In genomic region chr21:37886726-37887309, GRCh38 we compare ENCODE assay signal across 17 cellular contexts. TPM values are rescaled to one million over a fixed set of nuclear protein-coding genes. Genes with fewer than 3 reads are reported as not detected.
DNase-seq lines count a peak whose midpoint lies in the region; ATAC-seq and TF ChIP-seq lines count a peak whose summit lies in the region.
"Had no signal": no experiment of that assay in that cellular context is flagged by ENCODE, and none has a peak within 500 bp of the region (broad histone marks: within the 10 kb centered on the region; RNA-seq: fewer than 3 reads in every experiment).

No MANE protein-coding gene starts in this region.

- in situ Hi-C loops in Caki2 (cut with HindIII; ENCODE audit: low pct_unique_long_range_greater_than_20kb, low sequenced_read_pairs) = no loop called here

- TF ChIP-seq POLR2A in body of pancreas (IDR thresholded peaks at IDR 0.05) (no peak), esophagus squamous epithelium (IDR thresholded peaks at IDR 0.05) (no peak)

- peak overlapping the region; percentile 47 for H3K27ac Mint-ChIP-seq in osteocyte (ENCODE audit: unreplicated experiment)
- H3K27ac Mint-ChIP-seq: CD8-positive, alpha-beta T cell; HFFc6 had no signal

- no peak for ATAC-seq in body of pancreas
- ATAC-seq: CD8-positive, alpha-beta T cell had no signal

- no peak overlapping the region for H2BK5ac ChIP-seq in mesenchymal stem cell (ENCODE audit: low read depth, low read length, poor library complexity, severe bottlenecking)

- H3K27me3 ChIP-seq in body of pancreas (no peaks in the 10 kb centered on the region), esophagus squamous epithelium (peaks cover 0 to 11% (median 0%) of the 10 kb centered on the region in 4 donors), mesenchymal stem cell (ENCODE audit: control insufficient read depth in 1 of 2, insufficient read depth in 1 of 2, low read length in 2 of 2) (peaks cover 0 to 95% of the 10 kb centered on the region in 2 experiments)

- H2BK15ac ChIP-seq in mesenchymal stem cell (ENCODE audit: low read depth, poor library complexity, severe bottlenecking) = no peak overlapping the region

- no peak overlapping the region for H3K4me3 Mint-ChIP-seq in osteocyte (ENCODE audit: unreplicated experiment)
- H3K4me3 Mint-ChIP-seq: CD14-positive monocyte; CD8-positive, alpha-beta T cell; HFFc6 had no signal

- peaks cover 8% of the 10 kb centered on the region for H3K4me1 Mint-ChIP-seq in osteocyte (ENCODE audit: unreplicated experiment)
- H3K4me1 Mint-ChIP-seq: CD14-positive monocyte had no signal

- CTCF ChIA-PET in HEK293 (lab: Yijun Ruan, JAX) = no interaction called here

- DNase-seq in Caki2 (ENCODE audit: low read depth) (peak; percentile 71), kidney glomerular epithelial cell (lab: John Stamatoyannopoulos, UW) (peak; percentile 28), osteocyte (ENCODE audit: extremely low spot score, unreplicated experiment) (no peak), body of pancreas (no peak), esophagus squamous epithelium (lab: John Stamatoyannopoulos, UW) (no peak), mesenchymal stem cell (no peak)
- DNase-seq: CD8-positive, alpha-beta T cell; DMS53; GF-D8; GOT3; HFFc6; IMR-90 had no signal

- no peak overlapping the region for H3K18ac ChIP-seq in mesenchymal stem cell (ENCODE audit: low read depth in 1 of 2, low read length in 2 of 2)

- H2AFZ ChIP-seq in mesenchymal stem cell (ENCODE audit: low read depth, low read length) = no peak overlapping the region

- H3K4me1 ChIP-seq in HEK293 (ENCODE audit: control insufficient read depth, insufficient read depth, low read length) = no peaks in the 10 kb centered on the region
- no peaks in the 10 kb centered on the region for H3K4me1 ChIP-seq in body of pancreas
- no peaks in the 10 kb centered on the region for H3K4me1 ChIP-seq in esophagus squamous epithelium
- H3K4me1 ChIP-seq in mesenchymal stem cell (ENCODE audit: control insufficient read depth, insufficient read depth, low read depth, low read length) = peaks cover 7% of the 10 kb centered on the region
- H3K4me1 ChIP-seq: HAP-1 had no signal

- H2BK12ac ChIP-seq in mesenchymal stem cell (ENCODE audit: low read length in 2 of 2) = no peak overlapping the region

- H2BK120ac ChIP-seq in mesenchymal stem cell (ENCODE audit: low read depth, low read length) = no peak overlapping the region

- H2AK5ac ChIP-seq in mesenchymal stem cell (ENCODE audit: low read length, severe bottlenecking) = no peak overlapping the region

- no peak overlapping the region for H3K4me2 ChIP-seq in mesenchymal stem cell (ENCODE audit: low read length, poor library complexity, severe bottlenecking)

- intact Hi-C loops in body of pancreas (cut with DNase I) = no loop called here
- intact Hi-C loops in esophagus squamous epithelium (cut with DNase I) = no loop called here

- peaks cover 10% of the 10 kb centered on the region for H3K79me1 ChIP-seq in mesenchymal stem cell (replicated peaks; ENCODE audit: low read length, poor library complexity, severe bottlenecking)

- H3K36me3 ChIP-seq in HEK293 (ENCODE audit: control insufficient read depth in 2 of 2, insufficient read depth in 1 of 2, low read length in 2 of 2) (no peaks in the 10 kb centered on the region), body of pancreas (replicated peaks in 1 of 2; ENCODE audit: insufficient read depth in 1 of 2, low read depth in 2 of 2) (no peaks in the 10 kb centered on the region), esophagus squamous epithelium (no peaks in the 10 kb centered on the region), mesenchymal stem cell (ENCODE audit: control insufficient read depth in 1 of 2, insufficient read depth in 2 of 2, low read depth in 1 of 2, low read length in 2 of 2) (peaks cover 0 to 5% of the 10 kb centered on the region in 2 experiments)
- H3K36me3 ChIP-seq: HAP-1 had no signal

- H3K9ac ChIP-seq in mesenchymal stem cell (ENCODE audit: low read length) = no peak overlapping the region

- no peak overlapping the region for H3K27ac ChIP-seq in HEK293 (ENCODE audit: extremely low read depth, low read depth, low read length)
- H3K27ac ChIP-seq in body of pancreas = no peak overlapping the region
- no peak overlapping the region for H3K27ac ChIP-seq in esophagus squamous epithelium
- no peak overlapping the region for H3K27ac ChIP-seq in mesenchymal stem cell (ENCODE audit: low read length, poor library complexity, severe bottlenecking)
- H3K27ac ChIP-seq: HL-60 had no signal

- H4K91ac ChIP-seq in mesenchymal stem cell (ENCODE audit: low read length) = no peak overlapping the region

- H3K27me3 Mint-ChIP-seq in osteocyte (ENCODE audit: unreplicated experiment) = no peaks in the 10 kb centered on the region

- H3K9me3 ChIP-seq in HEK293 (ENCODE audit: control insufficient read depth, insufficient read depth, low read depth, low read length) = no peaks in the 10 kb centered on the region
- H3K9me3 ChIP-seq in body of pancreas = no peaks in the 10 kb centered on the region
- no peaks in the 10 kb centered on the region for H3K9me3 ChIP-seq in esophagus squamous epithelium
- H3K9me3 ChIP-seq in mesenchymal stem cell (ENCODE audit: control insufficient read depth, low read length) = no peaks in the 10 kb centered on the region
- H3K9me3 ChIP-seq: HAP-1 had no signal

- no peak overlapping the region for H4K8ac ChIP-seq in mesenchymal stem cell (ENCODE audit: low read length)

- H3K23ac ChIP-seq in mesenchymal stem cell (ENCODE audit: low read length in 2 of 2) = no peak overlapping the region

- 30 to 40% methylated on average over 3 of the region's 3 CpGs for WGBS in body of pancreas, 2 donors
- WGBS in esophagus squamous epithelium, 2 donors = 59 to 79% methylated on average over 2 to 3 of the region's 3 CpGs
- WGBS in mesenchymal stem cell = 82% methylated on average over 2 of the region's 3 CpGs

- no peaks in the 10 kb centered on the region for H3K36me3 Mint-ChIP-seq in osteocyte (ENCODE audit: unreplicated experiment)
- H3K36me3 Mint-ChIP-seq: CD14-positive monocyte; CD8-positive, alpha-beta T cell had no signal

- TF ChIP-seq CTCF in HEK293 (tag by site-specific recombination; IDR thresholded peaks at IDR 0.05) = no peak
- TF ChIP-seq CTCF in osteocyte (IDR thresholded peaks at IDR 0.05) = no peak
- TF ChIP-seq CTCF in body of pancreas (IDR thresholded peaks at IDR 0.05) = no peak
- no peak for TF ChIP-seq CTCF in esophagus squamous epithelium (IDR thresholded peaks at IDR 0.05)

- H3K14ac ChIP-seq in mesenchymal stem cell (ENCODE audit: low read length in 2 of 2) = no peak overlapping the region

- H3K4me3 ChIP-seq in HEK293 (ENCODE audit: low read depth, low read length) = no peak overlapping the region
- H3K4me3 ChIP-seq in body of pancreas = no peak overlapping the region
- no peak overlapping the region for H3K4me3 ChIP-seq in esophagus squamous epithelium
- H3K4me3 ChIP-seq in mesenchymal stem cell (ENCODE audit: insufficient read depth in 1 of 2, low read depth in 1 of 2, low read length in 2 of 2) = no peak overlapping the region
- H3K4me3 ChIP-seq: HAP-1 had no signal

- H3K4ac ChIP-seq in mesenchymal stem cell (ENCODE audit: low read depth in 1 of 2, low read length in 2 of 2) = no peak overlapping the region

- POLR2A ChIA-PET in HEK293 (lab: Yijun Ruan, JAX) = no interaction called here

- H3K9me3 Mint-ChIP-seq in osteocyte (ENCODE audit: unreplicated experiment) = no peaks in the 10 kb centered on the region
- H3K9me3 Mint-ChIP-seq: CD8-positive, alpha-beta T cell; HFFc6 had no signal

TF ChIP-seq in HEK293, 187 proteins besides CTCF, POLR2A, EP300 and RAD21:
- TF ChIP-seq ZNF211 (tag by site-specific recombination; IDR thresholded peaks at IDR 0.05; ENCODE audit: low read depth) (no peak), ZFP69B (tag by site-specific recombination; IDR thresholded peaks at IDR 0.05) (no peak), ZNF155 (tag by site-specific recombination; IDR thresholded peaks at IDR 0.05) (no peak), ZNF768 (tag by site-specific recombination; IDR thresholded peaks at IDR 0.05) (no peak), GLIS1 (tag by site-specific recombination; IDR thresholded peaks at IDR 0.05) (peak; percentile 57), ZNF404 (tag by site-specific recombination; IDR thresholded peaks at IDR 0.05) (no peak), ZNF600 (tag by site-specific recombination; IDR thresholded peaks at IDR 0.05) (no peak), ZNF140 (tag by site-specific recombination; IDR thresholded peaks at IDR 0.05) (no peak)

RNA-seq across cellular contexts. Expression of gene KCNJ6, which starts 29.4 kb away (rescaled TPM):
- not detected in 2 replicates for total RNA-seq in Caki2 (2014; rRNA removed; shearing (Covaris generic); ENCODE audit: low replicate concordance)
- total RNA-seq in osteocyte = 9.2 and 10.5 TPM in 2 replicates
- under 1 TPM; under 0.01 to 0.78 TPM for total RNA-seq in body of pancreas
- total RNA-seq in esophagus squamous epithelium = not detected
- 4.6 TPM for polyA plus RNA-seq in mesenchymal stem cell (2013, experiment 1 of 2)
- polyA plus RNA-seq in mesenchymal stem cell (2013, experiment 2 of 2) = 5.0 TPM
- total RNA-seq: A673; CD8-positive, alpha-beta T cell; HFFc6 had no signal
- polyA plus RNA-seq: CD14-positive monocyte had no signal

Comparison
In these comparisons a context has a peak if more than half of its experiments do, and no peak if none do; other contexts are left out.
1. DNase-seq: peak in Caki2 (single experiment) and kidney glomerular epithelial cell (single experiment); none in osteocyte (single experiment), body of pancreas (0 of 4), esophagus squamous epithelium (single experiment) and mesenchymal stem cell (single experiment).